24 cellular contexts compared by ENCODE assay signal in genomic region chr1:36583080-36583479, GRCh38.
"Had no signal": no experiment of that assay in that cellular context is flagged by ENCODE, and none has a peak within 500 bp of the region (broad histone marks: within the 10 kb centered on the region; RNA-seq: fewer than 3 reads in every experiment).

No MANE protein-coding gene starts in this region.

- H3K36me3 Mint-ChIP-seq: mesothelial cell of epicardium; naive B cell; natural killer cell; stimulated activated naive B cell treated with anti-CD40 and anti-IgM and Interleukin-4, amounts not matched to agents 10 μg/mL and 1 μg/mL and 100 μg/mL, for 72 hours had no signal

- H3K27me3 ChIP-seq: ovary, testis, thyroid gland, vagina had no signal

- H3K36me3 ChIP-seq: left ventricle myocardium inferior, ovary, stomach, thyroid gland, transverse colon, upper lobe of left lung, vagina had no signal

- H3K9me3 Mint-ChIP-seq: mesothelial cell of epicardium; naive B cell; natural killer cell; nephron progenitor cell; stimulated activated naive B cell treated with anti-CD40 and anti-IgM and Interleukin-4, amounts not matched to agents 10 μg/mL and 1 μg/mL and 100 μg/mL, for 72 hours had no signal

- H3K27ac ChIP-seq: left ventricle myocardium inferior, ovary, skin epidermis, stomach, testis, thyroid gland, transverse colon, upper lobe of left lung, vagina had no signal

- H3K27ac Mint-ChIP-seq: mesothelial cell of epicardium; natural killer cell; nephron progenitor cell; progenitor cell of endocrine pancreas; stimulated activated naive B cell treated with anti-CD40 and anti-IgM and Interleukin-4, amounts not matched to agents 10 μg/mL and 1 μg/mL and 100 μg/mL, for 72 hours had no signal

- H3K4me1 ChIP-seq: left ventricle myocardium inferior, stomach, testis, thyroid gland, transverse colon, upper lobe of left lung, vagina had no signal

- H3K4me3 ChIP-seq: left ventricle myocardium inferior, lung, ovary, skin epidermis, stomach, testis, thyroid gland, transverse colon, upper lobe of left lung, vagina had no signal

- DNase-seq: islet precursor cell; left ventricle myocardium inferior; mesendoderm; naive B cell; natural killer cell; nephron progenitor cell; ovary; right cardiac atrium; stimulated activated CD4-positive, alpha-beta T cell treated with anti-CD3 and anti-CD28 coated beads, Interleukin-12 subunit alpha, Interleukin-12 subunit beta, amount 100 ng/mL, for 4 hours; stimulated activated CD4-positive, alpha-beta T cell treated with anti-CD3 and anti-CD28 coated beads, Interleukin-15, amount 100 ng/mL, for 24 hours; stimulated activated CD4-positive, alpha-beta T cell treated with anti-CD3 and anti-CD28 coated beads, Interleukin-2, amount 100 ng/mL, for 24 hours; stimulated activated CD4-positive, alpha-beta T cell treated with anti-CD3 and anti-CD28 coated beads, Interleukin-4, amount 100 ng/mL, for 1 hour; stimulated activated naive B cell treated with anti-CD40 and anti-IgM and Interleukin-4, amounts not matched to agents 10 μg/mL and 1 μg/mL and 100 μg/mL, for 72 hours; stimulated activated naive CD8-positive, alpha-beta T cell treated with anti-CD3 and anti-CD28 coated beads, Interleukin-15, Interleukin-2, amounts not matched to agents 100 U/mL and 50 U/mL, for 24 hours; stomach; thyroid gland; transverse colon; upper lobe of left lung had no signal

- H3K4me3 Mint-ChIP-seq: mesothelial cell of epicardium; naive B cell; natural killer cell; nephron progenitor cell; stimulated activated naive B cell treated with anti-CD40 and anti-IgM and Interleukin-4, amounts not matched to agents 10 μg/mL and 1 μg/mL and 100 μg/mL, for 72 hours had no signal

- H3K9me3 ChIP-seq: left ventricle myocardium inferior, ovary, stomach, testis, thyroid gland, transverse colon, upper lobe of left lung, vagina had no signal
